In genomic region chr16:64544859-64545258, GRCh38 we compare ENCODE assay signal across 9 cellular contexts.
"Had no signal": no experiment of that assay in that cellular context is flagged by ENCODE, and none has a peak within 500 bp of the region (broad histone marks: within the 10 kb centered on the region; RNA-seq: fewer than 3 reads in every experiment).

No MANE protein-coding gene starts in this region.

- ATAC-seq: HCT116, HepG2 had no signal

- H3K9ac ChIP-seq: GM23248 had no signal

- H3K27ac Mint-ChIP-seq: HFFc6 had no signal

- H3K36me3 Mint-ChIP-seq: IgD-negative memory B cell had no signal

- H3K9me3 ChIP-seq: HAP-1 had no signal

- H3K4me1 ChIP-seq: HAP-1 had no signal

- H3K9me3 Mint-ChIP-seq: HFFc6 had no signal

- DNase-seq: GM23248, GOT3, H7, HFFc6 had no signal

- H3K4me3 Mint-ChIP-seq: HFFc6, IgD-negative memory B cell had no signal

- H2AFZ ChIP-seq: GM23248 had no signal

- H3K4me3 ChIP-seq: GM23248, HAP-1 had no signal

- H3K36me3 ChIP-seq: HAP-1 had no signal

- H3K27ac ChIP-seq: GM23248, HL-60 had no signal

- H3K27me3 Mint-ChIP-seq: IgD-negative memory B cell had no signal
